ENCODE assay signal across 2 cellular contexts in genomic region chr2:54630841-54631497, GRCh38.
A peak's percentile ranks its signal among the peaks of the same experiment; 100 is the strongest.
TF ChIP-seq lines count a peak whose summit lies in the region.

No MANE protein-coding gene starts in this region.

TF ChIP-seq in GM12878, 131 proteins besides CTCF, POLR2A, EP300 and RAD21 (continued from another document):
- TF ChIP-seq DPF2 (IDR thresholded peaks at IDR 0.05) (no peak), SUZ12 (IDR thresholded peaks at IDR 0.05; ENCODE audit: unreplicated experiment) (no peak), ZBTB4 (CRISPR knock-in tag; IDR thresholded peaks at IDR 0.05) (no peak), ESRRA (IDR thresholded peaks at IDR 0.05; ENCODE audit: low read length) (no peak), RB1 (IDR thresholded peaks at IDR 0.05; ENCODE audit: borderline replicate concordance) (no peak), NKRF (conservative IDR thresholded peaks at IDR 0.05) (no peak), SMARCA5 (IDR thresholded peaks at IDR 0.05) (no peak), SRF (IDR thresholded peaks at IDR 0.05; ENCODE audit: low read depth in 2 of 2, low read length in 2 of 2) (no peak), PML (IDR thresholded peaks at IDR 0.05; ENCODE audit: low read length) (no peak), TCF3 (IDR thresholded peaks at IDR 0.05; ENCODE audit: borderline replicate concordance, insufficient read depth, low read depth, low read length) (no peak), ZBTB11 (CRISPR knock-in tag; IDR thresholded peaks at IDR 0.05) (no peak), ASH2L (IDR thresholded peaks at IDR 0.05; ENCODE audit: borderline replicate concordance, low read depth) (no peak), PRDM15 (CRISPR knock-in tag; IDR thresholded peaks at IDR 0.05) (no peak)

TF ChIP-seq in liver, 16 proteins besides CTCF, POLR2A, EP300 and RAD21 (continued from another document):
- TF ChIP-seq REST (IDR thresholded peaks at IDR 0.05) (no peak), MAX (IDR thresholded peaks at IDR 0.05) (no peak), RXRA (IDR thresholded peaks at IDR 0.05) (peak; percentile 65 to 87), GABPA (IDR thresholded peaks at IDR 0.05 in 1 of 2, conservative IDR thresholded peaks at IDR 0.05 in 1 of 2) (no peak), TAF1 (conservative IDR thresholded peaks at IDR 0.05) (no peak)
